ENCODE assay signal across 1 cellular context in genomic region chr2:66127656-66128055, GRCh38.
TF ChIP-seq lines count a peak whose summit lies in the region.

No MANE protein-coding gene starts in this region.

TF ChIP-seq in H1, 55 proteins besides CTCF, POLR2A, EP300 and RAD21 (continued from another document):
- TF ChIP-seq JUN (IDR thresholded peaks at IDR 0.05; ENCODE audit: low read depth, low read length) (no peak), TAF7 (optimal IDR thresholded peaks at IDR 0.05; ENCODE audit: borderline replicate concordance, low read depth, low read length) (no peak), POLR2AphosphoS5 (IDR thresholded peaks at IDR 0.05; ENCODE audit: low read depth, low read length) (no peak), FOSL1 (IDR thresholded peaks at IDR 0.05; ENCODE audit: insufficient read depth, low read depth, low read length) (no peak), RXRA (IDR thresholded peaks at IDR 0.05; ENCODE audit: insufficient read depth, low read depth, low read length) (no peak), BRCA1 (IDR thresholded peaks at IDR 0.05; ENCODE audit: low read depth, low read length) (no peak)
